Comparison of ENCODE assay signal across 8 cellular contexts in the genomic region with DNA sequence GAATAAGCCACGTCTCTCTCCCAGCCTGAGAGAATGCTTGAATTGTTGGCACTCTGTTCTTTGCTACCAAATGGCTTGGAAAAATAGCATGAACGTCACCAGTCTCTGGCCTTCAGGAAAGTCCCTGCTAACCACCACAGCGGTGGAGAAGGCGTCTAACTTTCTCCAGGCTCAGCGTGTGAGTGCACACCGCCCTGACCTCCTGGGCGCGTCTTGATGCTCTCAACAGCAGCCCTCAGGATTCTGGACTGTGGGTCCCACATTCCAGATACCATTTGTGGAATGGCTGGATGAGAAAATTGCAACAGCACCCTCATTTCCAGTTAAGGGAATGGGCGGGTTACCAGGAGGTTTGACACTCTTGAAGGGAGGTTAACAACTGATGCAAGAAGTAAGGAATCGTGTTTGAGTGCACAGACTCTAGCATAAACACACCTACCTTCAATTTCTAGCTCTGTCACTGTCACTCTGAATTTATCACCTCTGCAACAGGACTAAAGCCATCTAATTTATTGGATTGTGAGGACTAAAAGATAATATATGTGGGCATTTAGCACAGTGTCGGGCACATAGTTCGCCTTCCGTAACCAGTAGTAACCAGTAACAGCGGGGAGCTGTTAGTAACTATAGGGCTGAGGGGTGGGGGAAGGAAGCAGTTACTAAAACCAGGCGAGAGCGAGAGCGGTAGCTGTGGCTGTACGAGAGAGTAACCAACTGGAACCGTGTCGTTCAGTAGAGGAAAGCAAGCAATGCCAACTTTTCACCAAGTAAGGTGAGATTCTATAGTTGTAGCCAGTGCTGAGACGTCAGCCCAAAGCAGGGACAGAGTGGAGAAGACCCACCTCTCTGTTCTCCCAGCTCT. TPM values are rescaled to one million over a fixed set of nuclear protein-coding genes. Genes with fewer than 3 reads are reported as not detected.
A peak's percentile ranks its signal among the peaks of the same experiment; 100 is the strongest.
DNase-seq lines count a peak whose midpoint lies in the region; TF ChIP-seq lines count a peak whose summit lies in the region.

No MANE protein-coding gene starts in this region.

- H3K9ac ChIP-seq in GM23248 (peak overlapping the region; percentile 83), iPS-18a (ENCODE audit: low read length) (peak overlapping the region; percentile 87)

- no peaks in the 10 kb centered on the region for H3K27me3 Mint-ChIP-seq in activated naive CD8-positive, alpha-beta T cell treated with anti-CD3 and anti-CD28 coated beads for 36 hours

- H3K9me3 Mint-ChIP-seq in activated naive CD8-positive, alpha-beta T cell treated with anti-CD3 and anti-CD28 coated beads for 36 hours = no peaks in the 10 kb centered on the region

- WGBS in GM23248 (ENCODE audit: low coverage in 1 of 2, low lambda C conversion rate in 2 of 2, missing lambda C conversion rate in 2 of 2), 2 experiments = 67 to 69% methylated on average over 21 of the region's 21 CpGs

- peak overlapping the region; percentile 84 for H2AFZ ChIP-seq in GM23248

- no peak for TF ChIP-seq CTCF in GM10266 (IDR thresholded peaks at IDR 0.05; ENCODE audit: control insufficient read depth, insufficient read depth, low read depth, missing control alignments)

- H3K79me2 ChIP-seq in GM23248 (ENCODE audit: insufficient read depth) = no peaks in the 10 kb centered on the region

- H3K27ac Mint-ChIP-seq in activated naive CD8-positive, alpha-beta T cell treated with anti-CD3 and anti-CD28 coated beads for 36 hours = peak overlapping the region; percentile 97

- H3K27me3 ChIP-seq in GM23248 (replicated peaks; ENCODE audit: insufficient read depth) = no peaks in the 10 kb centered on the region
- H3K27me3 ChIP-seq in iPS-18a (ENCODE audit: control insufficient read depth, insufficient read depth, low read length) = no peaks in the 10 kb centered on the region

- H3K9me2 ChIP-seq in GM23248 (ENCODE audit: insufficient read depth) = no peaks in the 10 kb centered on the region

- H3K27ac ChIP-seq in GM23248 (peak overlapping the region; percentile 81), iPS-18a (ENCODE audit: low read length) (peak overlapping the region; percentile 74)

- POLR2A ChIA-PET in HEK293T (lab: Yijun Ruan, JAX) = interaction anchor here (1.1 kb wide), 1 partner anchor 190 kb away, joined by 3 read pairs; no protein-coding TSS in a partner anchor

- peak overlapping the region; percentile 77 for H3K4me3 ChIP-seq in GM23248
- H3K4me3 ChIP-seq in iPS-18a (ENCODE audit: low read length) = peak overlapping the region; percentile 98

- peaks cover 20% of the 10 kb centered on the region for H3F3A ChIP-seq in GM23248 (ENCODE audit: insufficient read depth)

- DNase-seq in GM10266 (ENCODE audit: extremely low spot score) (peak; percentile 66), GM23248 (peak; percentile 64), NAMALWA (ENCODE audit: low spot score) (peak; percentile 88), HEK293T (ENCODE audit: extremely low spot score) (no peak), NCI-H1436 (lab: John Stamatoyannopoulos, UW) (no peak)
- DNase-seq in activated naive CD8-positive, alpha-beta T cell treated with anti-CD3 and anti-CD28 coated beads for 36 hours = peak; percentile 66
- DNase-seq in stimulated activated CD4-positive, alpha-beta T cell treated with anti-CD3 and anti-CD28 coated beads, Interleukin-2, amount 100 ng/mL, for 4 hours (ENCODE audit: low read depth) = peak; percentile 36

- CTCF ChIA-PET in HEK293T (lab: Yijun Ruan, JAX) = no interaction called here

- in situ Hi-C loops in GM23248 (cut with MboI) = no loop called here

- H3K4me1 ChIP-seq in GM23248 (ENCODE audit: insufficient read depth) = peaks cover 14% of the 10 kb centered on the region
- H3K4me1 ChIP-seq in iPS-18a (ENCODE audit: control insufficient read depth, low read depth, low read length) = peaks cover 8% of the 10 kb centered on the region

- peak overlapping the region; percentile 91 for H3K4me3 Mint-ChIP-seq in activated naive CD8-positive, alpha-beta T cell treated with anti-CD3 and anti-CD28 coated beads for 36 hours

- H3K36me3 ChIP-seq in GM23248 (ENCODE audit: low read depth) (no peaks in the 10 kb centered on the region), iPS-18a (ENCODE audit: control insufficient read depth, low read depth, low read length) (peaks cover 6% of the 10 kb centered on the region)

- H3K4me2 ChIP-seq in GM23248 (ENCODE audit: unreplicated experiment) = peak overlapping the region; percentile 97

- no peaks in the 10 kb centered on the region for H3K9me3 ChIP-seq in GM23248 (ENCODE audit: low read depth)
- no peaks in the 10 kb centered on the region for H3K9me3 ChIP-seq in iPS-18a (ENCODE audit: control insufficient read depth, low read depth, low read length)

- H4K20me1 ChIP-seq in GM23248 (ENCODE audit: insufficient read depth) = no peaks in the 10 kb centered on the region

- H3K4me1 Mint-ChIP-seq in activated naive CD8-positive, alpha-beta T cell treated with anti-CD3 and anti-CD28 coated beads for 36 hours = peaks cover 37% of the 10 kb centered on the region

- H3K36me3 Mint-ChIP-seq in activated naive CD8-positive, alpha-beta T cell treated with anti-CD3 and anti-CD28 coated beads for 36 hours = peaks cover 25% of the 10 kb centered on the region

TF ChIP-seq in HEK293T, 16 proteins besides CTCF, POLR2A, EP300 and RAD21:
- TF ChIP-seq L3MBTL2 (conservative IDR thresholded peaks at IDR 0.05) = no peak
- TF ChIP-seq FOXA1 (IDR thresholded peaks at IDR 0.05) = no peak
- no peak for TF ChIP-seq ZNF384 (IDR thresholded peaks at IDR 0.05)
- no peak for TF ChIP-seq HDGF (IDR thresholded peaks at IDR 0.05; ENCODE audit: borderline replicate concordance)
- TF ChIP-seq ELF4 (IDR thresholded peaks at IDR 0.05) = no peak
- TF ChIP-seq FOXM1 (IDR thresholded peaks at IDR 0.05; ENCODE audit: borderline replicate concordance) = no peak
- TF ChIP-seq FOXK2 (IDR thresholded peaks at IDR 0.05) = no peak
- no peak for TF ChIP-seq TARDBP (IDR thresholded peaks at IDR 0.05)
- TF ChIP-seq SUZ12 (IDR thresholded peaks at IDR 0.05) = no peak
- TF ChIP-seq BHLHE40 (IDR thresholded peaks at IDR 0.05; ENCODE audit: borderline replicate concordance) = no peak
- TF ChIP-seq SP1 (IDR thresholded peaks at IDR 0.05) = no peak
- TF ChIP-seq CTBP1 (IDR thresholded peaks at IDR 0.05; ENCODE audit: borderline replicate concordance) = no peak
- TF ChIP-seq NFRKB (IDR thresholded peaks at IDR 0.05) = no peak
- no peak for TF ChIP-seq LEF1 (IDR thresholded peaks at IDR 0.05; ENCODE audit: borderline replicate concordance)
- TF ChIP-seq ARNT (IDR thresholded peaks at IDR 0.05) = no peak
- TF ChIP-seq, protein P1, sequence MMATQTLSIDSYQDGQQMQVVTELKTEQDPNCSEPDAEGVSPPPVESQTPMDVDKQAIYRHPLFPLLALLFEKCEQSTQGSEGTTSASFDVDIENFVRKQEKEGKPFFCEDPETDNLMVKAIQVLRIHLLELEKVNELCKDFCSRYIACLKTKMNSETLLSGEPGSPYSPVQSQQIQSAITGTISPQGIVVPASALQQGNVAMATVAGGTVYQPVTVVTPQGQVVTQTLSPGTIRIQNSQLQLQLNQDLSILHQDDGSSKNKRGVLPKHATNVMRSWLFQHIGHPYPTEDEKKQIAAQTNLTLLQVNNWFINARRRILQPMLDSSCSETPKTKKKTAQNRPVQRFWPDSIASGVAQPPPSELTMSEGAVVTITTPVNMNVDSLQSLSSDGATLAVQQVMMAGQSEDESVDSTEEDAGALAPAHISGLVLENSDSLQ (IDR thresholded peaks at IDR 0.05) = no peak

RNA-seq across cellular contexts. Expression of a gene that starts 0.8 kb away (rescaled TPM):
- total RNA-seq in GM23248 (2014; rRNA removed; shearing (Covaris generic)) = 12.9 and 28.3 TPM in 2 replicates
- 35.5 and 40.3 TPM in 2 replicates for polyA plus RNA-seq in GM23248 (2016; fragmentation: Nextera tagmentation; extraction: Ambion mirVana)
- total RNA-seq in activated naive CD8-positive, alpha-beta T cell treated with anti-CD3 and anti-CD28 coated beads for 36 hours = 10 to 100 TPM; 27.3 to 27.5 TPM

RNA-seq across cellular contexts. Expression of a gene that starts 11.8 kb away (rescaled TPM):
- 4.2 and 4.3 TPM in 2 replicates for total RNA-seq in GM23248 (2014; rRNA removed; shearing (Covaris generic))
- polyA plus RNA-seq in GM23248 (2016; fragmentation: Nextera tagmentation; extraction: Ambion mirVana) = 3.6 and 5.2 TPM in 2 replicates
- 10 to 100 TPM; 22.0 to 24.6 TPM for total RNA-seq in activated naive CD8-positive, alpha-beta T cell treated with anti-CD3 and anti-CD28 coated beads for 36 hours

Comparison
In these comparisons a context has a peak if more than half of its experiments do, and no peak if none do; other contexts are left out.
1. DNase-seq: peak in GM10266 (single experiment), GM23248 (single experiment), NAMALWA (single experiment), activated naive CD8-positive, alpha-beta T cell treated with anti-CD3 and anti-CD28 coated beads for 36 hours (single experiment) and stimulated activated CD4-positive, alpha-beta T cell treated with anti-CD3 and anti-CD28 coated beads, Interleukin-2, amount 100 ng/mL, for 4 hours (single experiment); none in HEK293T (single experiment) and NCI-H1436 (single experiment).